8 cellular contexts compared by ENCODE assay signal in the genomic region with DNA sequence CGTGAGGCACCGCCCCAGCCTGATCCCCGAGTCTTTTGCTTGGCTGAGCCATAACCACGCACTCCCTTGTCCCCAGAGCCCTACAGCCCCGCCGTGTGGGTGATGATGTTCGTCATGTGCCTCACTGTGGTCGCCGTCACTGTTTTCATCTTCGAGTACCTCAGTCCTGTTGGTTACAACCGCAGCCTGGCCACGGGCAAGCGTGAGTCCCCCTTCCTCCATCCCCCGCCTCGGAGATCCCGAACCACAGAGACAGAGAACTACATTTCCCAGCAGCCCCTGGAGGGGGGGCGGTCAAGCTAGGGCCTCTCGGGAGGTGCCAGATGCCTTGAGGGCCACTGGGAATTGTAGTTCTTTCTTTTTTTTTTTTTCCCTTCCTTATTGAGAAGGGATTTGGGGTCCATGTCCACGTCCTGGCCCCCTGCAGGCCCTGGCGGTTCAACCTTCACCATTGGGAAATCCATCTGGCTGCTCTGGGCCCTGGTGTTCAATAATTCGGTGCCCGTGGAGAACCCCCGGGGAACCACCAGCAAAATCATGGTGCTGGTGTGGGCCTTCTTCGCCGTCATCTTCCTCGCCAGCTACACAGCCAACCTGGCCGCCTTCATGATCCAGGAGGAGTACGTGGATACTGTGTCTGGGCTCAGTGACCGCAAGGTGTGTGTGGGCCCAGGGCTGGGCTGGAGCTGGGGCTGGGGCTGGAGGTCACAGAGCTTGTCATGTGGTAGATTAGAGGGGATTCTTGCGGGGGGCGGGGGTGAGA. TPM values are rescaled to one million over a fixed set of nuclear protein-coding genes. Genes with fewer than 3 reads are reported as not detected.
DNase-seq lines count a peak whose midpoint lies in the region.

No MANE protein-coding gene starts in this region.

- in situ Hi-C loops in Caki2 (cut with HindIII; ENCODE audit: low pct_unique_long_range_greater_than_20kb, low sequenced_read_pairs) (no loop called here), SK-MEL-5 (cut with HindIII; ENCODE audit: low pct_unique_long_range_greater_than_20kb, low sequenced_read_pairs) (no loop called here)

- no peaks in the 10 kb centered on the region for H3K27me3 ChIP-seq in H7 (ENCODE audit: control insufficient read depth, insufficient read depth, low read length)

- no peak overlapping the region for H3K4me3 ChIP-seq in H7 (ENCODE audit: insufficient read depth, low read depth, low read length)

- peaks cover 16% of the 10 kb centered on the region for H3K36me3 ChIP-seq in H7 (replicated peaks; ENCODE audit: control insufficient read depth, insufficient read depth, low read length)

- DNase-seq in Caki2 (ENCODE audit: low read depth) (peak; percentile 38), H7 (peak; percentile 95), SK-MEL-5 (ENCODE audit: low read depth, low spot score) (peak; percentile 84), islet precursor cell (peak; percentile 75), GOT3 (lab: John Stamatoyannopoulos, UW) (no peak), NCI-H1694 treated with DMSO at 0.1 percent for 48 hours (lab: John Stamatoyannopoulos, UW) (no peak)
- peak; percentile 60 for DNase-seq in activated gamma-delta T cell treated with anti-CD3 and anti-CD28 coated beads, Interleukin-2, amount 50 U/mL, for 16 hours (ENCODE audit: low read depth)
- peak; percentile 71 to 74 for DNase-seq in stimulated activated CD8-positive, alpha-beta memory T cell treated with anti-CD3 and anti-CD28 coated beads, Interleukin-2, amount 100 ng/mL, for 48 hours (ENCODE audit: low read depth in 2 of 2)

RNA-seq across cellular contexts. Expression of gene GRIN2D, which starts 25.9 kb away (rescaled TPM):
- 0.34 TPM in 1 of 2 replicates, not detected in the other for total RNA-seq in Caki2 (2014; rRNA removed; shearing (Covaris generic); ENCODE audit: low replicate concordance)
- total RNA-seq in H7 (2014; rRNA removed; shearing (Covaris generic)): 4.4 and 4.8 TPM in 2 replicates
- 0.08 TPM in 1 of 2 replicates, not detected in the other for total RNA-seq in SK-MEL-5 (2014; rRNA removed; shearing (Covaris generic))
- polyA plus RNA-seq in SK-MEL-5 (2015; cell fraction: cytosol; rRNA removed): 0.15 and 0.18 TPM in 2 replicates
- 0.20 TPM in 1 of 2 replicates, not detected in the other for polyA plus RNA-seq in SK-MEL-5 (2015; cell fraction: nucleus; rRNA removed)

RNA-seq across cellular contexts. Expression of gene GRWD1, which starts 26.4 kb away (rescaled TPM):
- total RNA-seq in Caki2 (2014; rRNA removed; shearing (Covaris generic); ENCODE audit: low replicate concordance): 89.6 and 91.1 TPM in 2 replicates
- total RNA-seq in H7 (2014; rRNA removed; shearing (Covaris generic)): 80.6 and 97.8 TPM in 2 replicates
- total RNA-seq in SK-MEL-5 (2014; rRNA removed; shearing (Covaris generic)): 43.7 and 44.4 TPM in 2 replicates
- 58.5 and 60.0 TPM in 2 replicates for polyA plus RNA-seq in SK-MEL-5 (2015; cell fraction: cytosol; rRNA removed)
- 10.4 and 14.9 TPM in 2 replicates for polyA plus RNA-seq in SK-MEL-5 (2015; cell fraction: nucleus; rRNA removed)

RNA-seq across cellular contexts. Expression of gene KDELR1, which starts 28.0 kb away (rescaled TPM):
- 119 and 155 TPM in 2 replicates for total RNA-seq in Caki2 (2014; rRNA removed; shearing (Covaris generic); ENCODE audit: low replicate concordance)
- total RNA-seq in H7 (2014; rRNA removed; shearing (Covaris generic)): 110 and 111 TPM in 2 replicates
- 82.2 and 97.9 TPM in 2 replicates for total RNA-seq in SK-MEL-5 (2014; rRNA removed; shearing (Covaris generic))
- 254 and 271 TPM in 2 replicates for polyA plus RNA-seq in SK-MEL-5 (2015; cell fraction: cytosol; rRNA removed)
- polyA plus RNA-seq in SK-MEL-5 (2015; cell fraction: nucleus; rRNA removed): 61.3 and 78.6 TPM in 2 replicates

RNA-seq across cellular contexts. Expression of gene KCNJ14, which starts 36.0 kb away (rescaled TPM):
- 0.37 and 0.78 TPM in 2 replicates for total RNA-seq in Caki2 (2014; rRNA removed; shearing (Covaris generic); ENCODE audit: low replicate concordance)
- total RNA-seq in H7 (2014; rRNA removed; shearing (Covaris generic)): 0.21 and 0.70 TPM in 2 replicates
- 0.58 and 0.64 TPM in 2 replicates for total RNA-seq in SK-MEL-5 (2014; rRNA removed; shearing (Covaris generic))
- polyA plus RNA-seq in SK-MEL-5 (2015; cell fraction: cytosol; rRNA removed): 1.2 and 1.3 TPM in 2 replicates
- polyA plus RNA-seq in SK-MEL-5 (2015; cell fraction: nucleus; rRNA removed): 3.0 and 4.2 TPM in 2 replicates

RNA-seq across cellular contexts. Expression of gene CYTH2, which starts 49.8 kb away (rescaled TPM):
- total RNA-seq in Caki2 (2014; rRNA removed; shearing (Covaris generic); ENCODE audit: low replicate concordance): 121 and 164 TPM in 2 replicates
- total RNA-seq in H7 (2014; rRNA removed; shearing (Covaris generic)): 42.9 and 51.3 TPM in 2 replicates
- total RNA-seq in SK-MEL-5 (2014; rRNA removed; shearing (Covaris generic)): 39.5 and 41.0 TPM in 2 replicates
- polyA plus RNA-seq in SK-MEL-5 (2015; cell fraction: cytosol; rRNA removed): 47.9 and 56.4 TPM in 2 replicates
- 46.7 and 66.7 TPM in 2 replicates for polyA plus RNA-seq in SK-MEL-5 (2015; cell fraction: nucleus; rRNA removed)

Comparison
In these comparisons a context has a peak if more than half of its experiments do, and no peak if none do; other contexts are left out.
1. DNase-seq: peak in Caki2 (single experiment), H7 (single experiment), SK-MEL-5 (single experiment), activated gamma-delta T cell treated with anti-CD3 and anti-CD28 coated beads, Interleukin-2, amount 50 U/mL, for 16 hours (single experiment), islet precursor cell (single experiment) and stimulated activated CD8-positive, alpha-beta memory T cell treated with anti-CD3 and anti-CD28 coated beads, Interleukin-2, amount 100 ng/mL, for 48 hours (2 of 2); none in GOT3 (single experiment) and NCI-H1694 treated with DMSO at 0.1 percent for 48 hours (single experiment).